ENCODE assay signal across 8 cellular contexts in the genomic region with DNA sequence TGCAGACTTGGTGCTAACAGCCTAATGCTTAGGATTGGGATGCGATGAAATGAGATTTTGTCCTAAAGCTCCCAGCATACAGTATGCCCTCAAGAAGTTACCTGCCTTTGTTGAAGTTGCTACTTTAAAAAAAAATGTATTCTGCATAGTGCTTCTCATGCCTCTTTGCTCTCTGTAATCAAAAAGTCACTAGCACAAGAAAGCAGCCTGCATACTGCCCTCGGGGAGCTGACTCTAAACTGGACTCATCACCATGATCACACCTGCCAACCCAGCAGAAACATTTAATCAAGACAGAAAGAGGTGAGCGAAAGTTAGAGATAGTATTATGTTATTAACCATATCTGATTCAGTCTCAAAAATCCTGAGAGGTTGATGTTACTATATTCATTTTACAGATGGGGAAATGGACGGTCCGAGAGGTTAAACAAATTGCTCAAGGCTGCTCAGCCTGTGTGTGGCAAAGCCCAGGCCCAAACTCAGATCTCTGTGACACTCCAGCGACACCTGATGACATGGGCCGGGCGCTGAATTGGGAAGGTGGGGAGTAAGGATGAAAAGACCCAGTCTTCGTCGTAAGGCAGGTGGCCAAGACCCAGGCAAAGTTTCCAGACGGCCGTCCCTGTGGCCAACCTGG. TPM values are rescaled to one million over a fixed set of nuclear protein-coding genes. Genes with fewer than 3 reads are reported as not detected.
DNase-seq lines count a peak whose midpoint lies in the region; ATAC-seq, FAIRE-seq and TF ChIP-seq lines count a peak whose summit lies in the region.

No MANE protein-coding gene starts in this region.

- H3K36me3 Mint-ChIP-seq in CD8-positive, alpha-beta T cell = no peaks in the 10 kb centered on the region
- no peaks in the 10 kb centered on the region for H3K36me3 Mint-ChIP-seq in activated B cell treated with CpG ODN at 0.5 μM for 24 hours (ENCODE audit: low read depth)

- CTCF ChIA-PET in CD8-positive, alpha-beta T cell (lab: Charles Lee) = interaction anchor here (0.6 to 2.7 kb wide), 4 partner anchors 27 to 222 kb away, joined by 3 to 17 read pairs (median 4); no protein-coding TSS in a partner anchor
- CTCF ChIA-PET in activated B cell treated with CpG ODN at 0.5 μM for 24 hours (lab: Charles Lee) = interaction anchor here (0.6 to 1.9 kb wide), 3 partner anchors 34 to 221 kb away, joined by 3 to 5 read pairs (median 4); no protein-coding TSS in a partner anchor

- no peak overlapping the region for H2AFZ ChIP-seq in mesenchymal stem cell (ENCODE audit: low read depth, low read length)

- no peaks in the 10 kb centered on the region for H3K9me3 ChIP-seq in CD8-positive, alpha-beta T cell (ENCODE audit: low read length)
- no peaks in the 10 kb centered on the region for H3K9me3 ChIP-seq in mesenchymal stem cell (ENCODE audit: control insufficient read depth, low read length)

- no peak overlapping the region for H3K14ac ChIP-seq in mesenchymal stem cell (ENCODE audit: low read length in 2 of 2)

- H3K4me3 ChIP-seq in CD8-positive, alpha-beta T cell (ENCODE audit: low read depth, low read length) = peak overlapping the region; percentile 54
- H3K4me3 ChIP-seq in mesenchymal stem cell (ENCODE audit: insufficient read depth in 1 of 2, low read depth in 1 of 2, low read length in 2 of 2) = peak overlapping the region in 1 of 2 experiments; percentile 78

- H3K4me3 Mint-ChIP-seq in CD8-positive, alpha-beta T cell = peak overlapping the region; percentile 88
- H3K4me3 Mint-ChIP-seq in activated B cell treated with CpG ODN at 0.5 μM for 24 hours = peak overlapping the region; percentile 88

- no peaks in the 10 kb centered on the region for H3K79me1 ChIP-seq in mesenchymal stem cell (replicated peaks; ENCODE audit: low read length, poor library complexity, severe bottlenecking)

- H2AK5ac ChIP-seq in mesenchymal stem cell (ENCODE audit: low read length, severe bottlenecking) = no peak overlapping the region

- H3K27me3 ChIP-seq in CD8-positive, alpha-beta T cell (ENCODE audit: insufficient read depth, low read length) = no peaks in the 10 kb centered on the region
- peaks cover 18 to 60% of the 10 kb centered on the region in 2 experiments for H3K27me3 ChIP-seq in mesenchymal stem cell (ENCODE audit: control insufficient read depth in 1 of 2, insufficient read depth in 1 of 2, low read length in 2 of 2)

- H4K91ac ChIP-seq in mesenchymal stem cell (ENCODE audit: low read length) = no peak overlapping the region

- no peak overlapping the region for H3K27ac ChIP-seq in CD8-positive, alpha-beta T cell (ENCODE audit: low read depth, low read length)
- no peak overlapping the region for H3K27ac ChIP-seq in mesenchymal stem cell (ENCODE audit: low read length, poor library complexity, severe bottlenecking)

- POLR2A ChIA-PET in CD8-positive, alpha-beta T cell (lab: Charles Lee) = interaction anchor here (0.9 to 1.3 kb wide), 2 partner anchors 15 to 33 kb away, joined by 3 read pairs; no protein-coding TSS in a partner anchor
- POLR2A ChIA-PET in activated B cell treated with CpG ODN at 0.5 μM for 24 hours (lab: Charles Lee) = interaction anchor here (0.7 to 1.3 kb wide), 5 partner anchors 20 to 96 kb away, joined by 3 to 6 read pairs (median 4); partner anchors contain the start of genes NSL1 and TATDN3

- no peak for DNase-seq in CD8-positive, alpha-beta T cell
- no peak for DNase-seq in activated B cell treated with CpG ODN at 0.5 μM for 24 hours
- no peak for DNase-seq in mesenchymal stem cell
- DNase-seq in COLO668 (lab: John Stamatoyannopoulos, UW; ENCODE audit: unreplicated experiment) = no peak
- no peak for DNase-seq in COLO829 (ENCODE audit: low spot score)
- no peak for DNase-seq in NCI-H82 (lab: John Stamatoyannopoulos, UW)
- DNase-seq in RCC 7860 (ENCODE audit: low spot score) = no peak

- H3K4me1 ChIP-seq in CD8-positive, alpha-beta T cell (ENCODE audit: insufficient read depth, low read length) = peaks cover 13% of the 10 kb centered on the region
- peaks cover 21% of the 10 kb centered on the region for H3K4me1 ChIP-seq in mesenchymal stem cell (ENCODE audit: control insufficient read depth, insufficient read depth, low read depth, low read length)

- TF ChIP-seq CTCF in CD8-positive, alpha-beta T cell (IDR thresholded peaks at IDR 0.05) = no peak
- no peak for TF ChIP-seq CTCF in activated B cell treated with CpG ODN at 0.5 μM for 24 hours (IDR thresholded peaks at IDR 0.05)

- H3K36me3 ChIP-seq in CD8-positive, alpha-beta T cell (ENCODE audit: insufficient read depth, low read length) = no peaks in the 10 kb centered on the region
- H3K36me3 ChIP-seq in mesenchymal stem cell (ENCODE audit: control insufficient read depth in 1 of 2, insufficient read depth in 2 of 2, low read depth in 1 of 2, low read length in 2 of 2) = no peaks in the 10 kb centered on the region

- no peak overlapping the region for H3K23ac ChIP-seq in mesenchymal stem cell (ENCODE audit: low read length in 2 of 2)

- H3K4me1 Mint-ChIP-seq in CD8-positive, alpha-beta T cell (ENCODE audit: low read depth) = peaks cover 34% of the 10 kb centered on the region
- H3K4me1 Mint-ChIP-seq in activated B cell treated with CpG ODN at 0.5 μM for 24 hours = peaks cover 45% of the 10 kb centered on the region

- H4K8ac ChIP-seq in mesenchymal stem cell (ENCODE audit: low read length) = no peak overlapping the region

- H2BK5ac ChIP-seq in mesenchymal stem cell (ENCODE audit: low read depth, low read length, poor library complexity, severe bottlenecking) = no peak overlapping the region

- H3K18ac ChIP-seq in mesenchymal stem cell (ENCODE audit: low read depth in 1 of 2, low read length in 2 of 2) = no peak overlapping the region

- FAIRE-seq in RCC 7860 (lab: Jason Lieb, UNC) = no peak

- no peak overlapping the region for H2BK12ac ChIP-seq in mesenchymal stem cell (ENCODE audit: low read length in 2 of 2)

- no peak overlapping the region for H2BK15ac ChIP-seq in mesenchymal stem cell (ENCODE audit: low read depth, poor library complexity, severe bottlenecking)

- peak; percentile 1 for ATAC-seq in CD8-positive, alpha-beta T cell
- peak; percentile 7 for ATAC-seq in GM21717 (IDR thresholded peaks at IDR 0.05; ENCODE audit: unreplicated experiment)
- ATAC-seq in activated B cell treated with CpG ODN at 0.5 μM for 24 hours (ENCODE audit: low read depth) = no peak

- intact Hi-C loops in CD8-positive, alpha-beta T cell (cut with DNase I, micrococcal nuclease) = loop anchor here (2.0 to 5.0 kb wide), 3 partner anchors 36 to 84 kb away; no protein-coding TSS in a partner anchor
- intact Hi-C loops in activated B cell treated with CpG ODN at 0.5 μM for 24 hours (cut with micrococcal nuclease) = loop anchor here (1.0 to 2.0 kb wide), 6 partner anchors 15 to 297 kb away; no protein-coding TSS in a partner anchor

- 37% methylated on average over 10 of the region's 12 CpGs for WGBS in mesenchymal stem cell

- peak overlapping the region; percentile 95 for H3K4me2 ChIP-seq in mesenchymal stem cell (ENCODE audit: low read length, poor library complexity, severe bottlenecking)

- no peak overlapping the region for H3K4ac ChIP-seq in mesenchymal stem cell (ENCODE audit: low read depth in 1 of 2, low read length in 2 of 2)

- H3K9ac ChIP-seq in mesenchymal stem cell (ENCODE audit: low read length) = peak overlapping the region; percentile 61

- no peak overlapping the region for H3K27ac Mint-ChIP-seq in CD8-positive, alpha-beta T cell
- peak overlapping the region; percentile 18 for H3K27ac Mint-ChIP-seq in activated B cell treated with CpG ODN at 0.5 μM for 24 hours

- H3K27me3 Mint-ChIP-seq in CD8-positive, alpha-beta T cell (ENCODE audit: low read depth) = peaks cover 3% of the 10 kb centered on the region
- peaks cover 11% of the 10 kb centered on the region for H3K27me3 Mint-ChIP-seq in activated B cell treated with CpG ODN at 0.5 μM for 24 hours

- no peaks in the 10 kb centered on the region for H3K9me3 Mint-ChIP-seq in CD8-positive, alpha-beta T cell
- no peaks in the 10 kb centered on the region for H3K9me3 Mint-ChIP-seq in activated B cell treated with CpG ODN at 0.5 μM for 24 hours

- no peak overlapping the region for H2BK120ac ChIP-seq in mesenchymal stem cell (ENCODE audit: low read depth, low read length)

RNA-seq across cellular contexts. Expression of gene BATF3, which starts 1.1 kb away (rescaled TPM):
- not detected for total RNA-seq in CD8-positive, alpha-beta T cell
- 23.5 and 25.2 TPM in 2 replicates for total RNA-seq in activated B cell treated with CpG ODN at 0.5 μM for 24 hours
- polyA plus RNA-seq in mesenchymal stem cell (2013, experiment 1 of 2) = 7.8 TPM
- 8.1 TPM for polyA plus RNA-seq in mesenchymal stem cell (2013, experiment 2 of 2)

Comparison
In these comparisons a context has a peak if more than half of its experiments do, and no peak if none do; other contexts are left out.
1. RNA of gene BATF3, which starts 1.1 kb away (total RNA-seq): 23.5 to 25.2 TPM in activated B cell treated with CpG ODN at 0.5 μM for 24 hours; not detected in CD8-positive, alpha-beta T cell; every median in the first group is over 10 times any median in the second.